8 cellular contexts compared by ENCODE assay signal in genomic region chr22:35380537-35381423, GRCh38. TPM values are rescaled to one million over a fixed set of nuclear protein-coding genes. Genes with fewer than 3 reads are reported as not detected.
A peak's percentile ranks its signal among the peaks of the same experiment; 100 is the strongest.
DNase-seq lines count a peak whose midpoint lies in the region; ATAC-seq and TF ChIP-seq lines count a peak whose summit lies in the region.

TSS of gene HMOX1 (plus strand) at chr22:35381096. CDS start at chr22:35381174, 78 bp downstream.

- peaks cover 14 to 34% of the 10 kb centered on the region in 2 donors for H3K4me1 ChIP-seq in thoracic aorta (ENCODE audit: control insufficient read depth in 1 of 2, low read depth in 2 of 2)

- POLR2A ChIA-PET in naive thymus-derived CD8-positive, alpha-beta T cell (lab: Charles Lee) = interaction anchor here (0.6 to 1.2 kb wide), 2 partner anchors 9 to 81 kb away, joined by 3 to 4 read pairs; partner anchors contain the start of gene TOM1

- H3K36me3 ChIP-seq in thoracic aorta = peaks cover 3% of the 10 kb centered on the region

- H3K4me1 Mint-ChIP-seq in naive thymus-derived CD8-positive, alpha-beta T cell = peaks cover 10 to 38% (median 21%) of the 10 kb centered on the region in 4 donors

- H3K27ac ChIP-seq in thoracic aorta = peak within 1 kb of the TSS; percentile 63 to 86

- H3K27ac Mint-ChIP-seq in naive thymus-derived CD8-positive, alpha-beta T cell = peak within 1 kb of the TSS in 3 of 10 donors; percentile 13 to 57 (median 36)

- no peaks in the 10 kb centered on the region for H3K9me3 ChIP-seq in thoracic aorta

- DNase-seq in AG20443 (ENCODE audit: low spot score) (peak; percentile 95), RPMI8226 (peak; percentile 90), fibroblast of villous mesenchyme (ENCODE audit: low read depth) (peak; percentile 95), thoracic aorta (ENCODE audit: low spot score) (peak; percentile 86)
- DNase-seq in activated naive CD4-positive, alpha-beta T cell treated with Interleukin-2 at 50 U/mL for 16 hours = peak; percentile 50
- peak in 8 of 10 donors; percentile 24 to 68 (median 32) for DNase-seq in naive thymus-derived CD8-positive, alpha-beta T cell

- H3K27me3 Mint-ChIP-seq in naive thymus-derived CD8-positive, alpha-beta T cell = peaks cover 14 to 45% (median 17%) of the 10 kb centered on the region in 5 donors

- ATAC-seq in GM18909 (IDR thresholded peaks at IDR 0.05; ENCODE audit: poor library complexity, unreplicated experiment) (peak; percentile 59), HG03521 (IDR thresholded peaks at IDR 0.05; ENCODE audit: unreplicated experiment) (peak; percentile 50), thoracic aorta (ENCODE audit: insufficient number of reproducible peaks, low FRiP score, low read depth) (peak; percentile 43)
- peak; percentile 85 to 90 for ATAC-seq in naive thymus-derived CD8-positive, alpha-beta T cell

- peak within 1 kb of the TSS; percentile 7 to 76 (median 58) for H3K4me3 Mint-ChIP-seq in naive thymus-derived CD8-positive, alpha-beta T cell

- no peaks in the 10 kb centered on the region for H3K36me3 Mint-ChIP-seq in naive thymus-derived CD8-positive, alpha-beta T cell

- H3K9me3 Mint-ChIP-seq in naive thymus-derived CD8-positive, alpha-beta T cell = no peaks in the 10 kb centered on the region

- H3K27me3 ChIP-seq in thoracic aorta (replicated peaks; ENCODE audit: insufficient read depth) = no peaks in the 10 kb centered on the region

- H3K4me3 ChIP-seq in fibroblast of villous mesenchyme (ENCODE audit: low read depth, low read length) = peak within 1 kb of the TSS; percentile 89
- peak within 1 kb of the TSS; percentile 81 for H3K4me3 ChIP-seq in thoracic aorta

- TF ChIP-seq CTCF in fibroblast of villous mesenchyme (IDR thresholded peaks at IDR 0.05; ENCODE audit: insufficient read depth, low read depth, low read length) (no peak), thoracic aorta (IDR thresholded peaks at IDR 0.05) (no peak)

RNA-seq across cellular contexts. Expression of gene HMOX1, which starts in this region (rescaled TPM):
- total RNA-seq in fibroblast of villous mesenchyme (24.2 and 28.0 TPM in 2 replicates), thoracic aorta (100 to 1,000 TPM in 1 of 2 donors, 10 to 100 TPM in 1; 28.3 to 332 TPM)
- total RNA-seq in naive thymus-derived CD8-positive, alpha-beta T cell = 1 to 10 TPM; 2.6 to 3.1 TPM
- under 1 TPM in 1 of 3 donors, not detected in 2; 0.65 TPM for polyA plus RNA-seq in naive thymus-derived CD8-positive, alpha-beta T cell

Comparison
In these comparisons a context has a peak if more than half of its experiments do, and no peak if none do; other contexts are left out.
1. Peak in every context shown above with its lines: DNase-seq, ATAC-seq, H3K4me3 ChIP-seq and H3K27ac ChIP-seq.
2. DNase-seq: peak in every context shown above with its lines; median percentile 95 in AG20443; 95 in fibroblast of villous mesenchyme; 90 in RPMI8226; 86 in thoracic aorta; 50 in activated naive CD4-positive, alpha-beta T cell treated with Interleukin-2 at 50 U/mL for 16 hours; 32 in naive thymus-derived CD8-positive, alpha-beta T cell.